ENCODE assay signal across 20 cellular contexts in the genomic region with DNA sequence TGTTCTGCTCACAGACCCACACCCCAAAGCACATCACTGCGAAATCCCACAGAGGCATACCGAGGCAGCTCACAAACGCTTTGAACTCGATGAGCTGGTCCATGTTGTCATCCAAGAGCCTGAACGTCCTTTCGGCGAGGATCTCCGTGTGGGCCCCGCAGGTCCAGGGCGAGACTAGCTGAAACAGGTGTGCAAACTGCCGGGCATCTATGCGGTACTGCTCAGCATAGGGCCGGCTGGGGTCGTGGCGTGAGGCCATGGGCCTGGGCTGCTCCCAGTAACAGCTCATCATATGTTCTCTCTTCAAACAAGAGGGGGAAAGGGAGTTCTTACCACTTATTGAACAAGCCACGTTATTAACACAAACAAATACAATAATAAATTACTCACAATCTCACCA. TPM values are rescaled to one million over a fixed set of nuclear protein-coding genes. Genes with fewer than 3 reads are reported as not detected.
DNase-seq lines count a peak whose midpoint lies in the region; ATAC-seq and TF ChIP-seq lines count a peak whose summit lies in the region.
"Had no signal": no experiment of that assay in that cellular context is flagged by ENCODE, and none has a peak within 500 bp of the region (broad histone marks: within the 10 kb centered on the region; RNA-seq: fewer than 3 reads in every experiment).

No MANE protein-coding gene starts in this region.

- H4K20me1 ChIP-seq in hepatocyte (ENCODE audit: insufficient read depth, poor library complexity, severe bottlenecking) = no peaks in the 10 kb centered on the region

- no peak for DNase-seq in right cardiac atrium
- DNase-seq in cardiac septum (ENCODE audit: low spot score) = no peak
- DNase-seq in endodermal cell = no peak
- DNase-seq in progenitor cell of endocrine pancreas (ENCODE audit: low spot score, unreplicated experiment) = no peak
- DNase-seq in NCI-H2196 treated with DMSO at 0.1 percent for 48 hours (lab: John Stamatoyannopoulos, UW; ENCODE audit: unreplicated experiment) = no peak
- DNase-seq in suprapubic skin (ENCODE audit: low spot score in 2 of 2) = no peak
- DNase-seq in hepatocyte (ENCODE audit: low spot score) = no peak
- DNase-seq: ACHN; BE2C; C1 segment of cervical spinal cord; CD4-positive, CD25-positive, alpha-beta regulatory T cell; CD8-positive, alpha-beta memory T cell; COR-L47; DMS 273 treated with DMSO at 0.1 percent for 48 hours; DMS53; DND-41; EL; GM23248; HFFc6 had no signal

- H3K4me1 ChIP-seq in right cardiac atrium (ENCODE audit: control insufficient read depth, insufficient read depth, low read length) (no peaks in the 10 kb centered on the region), endodermal cell (ENCODE audit: control insufficient read depth, insufficient read depth, low read length) (no peaks in the 10 kb centered on the region), suprapubic skin (no peaks in the 10 kb centered on the region), hepatocyte (ENCODE audit: insufficient read depth) (no peaks in the 10 kb centered on the region)
- H3K4me1 ChIP-seq: BE2C had no signal

- H3K79me2 ChIP-seq in hepatocyte = no peaks in the 10 kb centered on the region

- no peak overlapping the region for H3K9ac ChIP-seq in endodermal cell (ENCODE audit: extremely low read depth, low read length, poor library complexity, severe bottlenecking)
- H3K9ac ChIP-seq: GM23248 had no signal

- no peak overlapping the region for H2AFZ ChIP-seq in hepatocyte
- H2AFZ ChIP-seq: GM23248 had no signal

- H3K4me3 Mint-ChIP-seq in endodermal cell (no peak overlapping the region), progenitor cell of endocrine pancreas (ENCODE audit: low read depth) (no peak overlapping the region)
- H3K4me3 Mint-ChIP-seq: CD4-positive, CD25-positive, alpha-beta regulatory T cell; CD8-positive, alpha-beta memory T cell; HFFc6 had no signal

- no peak for TF ChIP-seq EP300 in suprapubic skin (IDR thresholded peaks at IDR 0.05)

- H3K27me3 ChIP-seq in right cardiac atrium (ENCODE audit: control insufficient read depth, insufficient read depth) = no peaks in the 10 kb centered on the region
- no peaks in the 10 kb centered on the region for H3K27me3 ChIP-seq in endodermal cell (ENCODE audit: control insufficient read depth, insufficient read depth, low read length, poor library complexity, severe bottlenecking)
- no peaks in the 10 kb centered on the region for H3K27me3 ChIP-seq in suprapubic skin
- H3K27me3 ChIP-seq in hepatocyte = no peaks in the 10 kb centered on the region
- H3K27me3 ChIP-seq: BE2C had no signal

- H3K9me3 ChIP-seq in right cardiac atrium (ENCODE audit: control insufficient read depth, low read length) (no peaks in the 10 kb centered on the region), endodermal cell (ENCODE audit: control insufficient read depth, low read length) (no peaks in the 10 kb centered on the region), suprapubic skin (no peaks in the 10 kb centered on the region), hepatocyte (ENCODE audit: low read depth) (no peaks in the 10 kb centered on the region)
- H3K9me3 ChIP-seq: BE2C had no signal

- no peak for TF ChIP-seq CTCF in endodermal cell (conservative IDR thresholded peaks at IDR 0.05)
- TF ChIP-seq CTCF in progenitor cell of endocrine pancreas (IDR thresholded peaks at IDR 0.05; ENCODE audit: unreplicated experiment) = no peak
- TF ChIP-seq CTCF in suprapubic skin (IDR thresholded peaks at IDR 0.05) = no peak
- no peak for TF ChIP-seq CTCF in hepatocyte (IDR thresholded peaks at IDR 0.05; ENCODE audit: poor library complexity)

- peaks cover 4% of the 10 kb centered on the region for H3K4me1 Mint-ChIP-seq in endodermal cell
- peaks cover 15% of the 10 kb centered on the region for H3K4me1 Mint-ChIP-seq in progenitor cell of endocrine pancreas (ENCODE audit: low read depth)
- H3K4me1 Mint-ChIP-seq: CD8-positive, alpha-beta memory T cell had no signal

- H3K4me2 ChIP-seq in hepatocyte = no peak overlapping the region

- TF ChIP-seq POLR2A in suprapubic skin (IDR thresholded peaks at IDR 0.05) = no peak

- no peaks in the 10 kb centered on the region for H3K27me3 Mint-ChIP-seq in endodermal cell (ENCODE audit: insufficient read depth)
- H3K27me3 Mint-ChIP-seq in progenitor cell of endocrine pancreas = no peaks in the 10 kb centered on the region
- H3K27me3 Mint-ChIP-seq: CD4-positive, CD25-positive, alpha-beta regulatory T cell; CD8-positive, alpha-beta memory T cell had no signal

- no peak overlapping the region for H3K27ac ChIP-seq in right cardiac atrium (ENCODE audit: low read length)
- H3K27ac ChIP-seq in endodermal cell (ENCODE audit: low read depth, low read length) = no peak overlapping the region
- no peak overlapping the region for H3K27ac ChIP-seq in suprapubic skin
- H3K27ac ChIP-seq in hepatocyte = no peak overlapping the region
- H3K27ac ChIP-seq: GM23248 had no signal

- H3K36me3 Mint-ChIP-seq in endodermal cell (ENCODE audit: low read depth) (peaks cover 48% of the 10 kb centered on the region), progenitor cell of endocrine pancreas (ENCODE audit: insufficient read depth) (peaks cover 31% of the 10 kb centered on the region)

- 89% methylated on average over 16 of the region's 16 CpGs for WGBS in right cardiac atrium
- WGBS in endodermal cell (ENCODE audit: insufficient coverage in 1 of 2, insufficient read length in 1 of 2), 2 experiments = 92 to 94% methylated on average over 11 to 16 of the region's 16 CpGs
- WGBS in suprapubic skin = 87% methylated on average over 15 of the region's 16 CpGs
- WGBS in hepatocyte (ENCODE audit: low lambda C conversion rate, missing lambda C conversion rate) = 96% methylated on average over 16 of the region's 16 CpGs

- H3K27ac Mint-ChIP-seq in endodermal cell (peak overlapping the region; percentile 33), progenitor cell of endocrine pancreas (peak overlapping the region; percentile 10)
- H3K27ac Mint-ChIP-seq: CD4-positive, CD25-positive, alpha-beta regulatory T cell; HFFc6 had no signal

- no peak overlapping the region for H3K4me3 ChIP-seq in right cardiac atrium (ENCODE audit: low read length)
- no peak overlapping the region for H3K4me3 ChIP-seq in endodermal cell (ENCODE audit: low read length)
- no peak overlapping the region for H3K4me3 ChIP-seq in suprapubic skin
- H3K4me3 ChIP-seq in hepatocyte = no peak overlapping the region
- H3K4me3 ChIP-seq: GM23248 had no signal

- intact Hi-C loops in right cardiac atrium (cut with DNase I) (no loop called here), cardiac septum (cut with DNase I) (no loop called here)

- H3K9me3 Mint-ChIP-seq in endodermal cell (no peaks in the 10 kb centered on the region), progenitor cell of endocrine pancreas (ENCODE audit: low read depth) (no peaks in the 10 kb centered on the region)
- H3K9me3 Mint-ChIP-seq: CD8-positive, alpha-beta memory T cell; HFFc6 had no signal

- H3K9me2 ChIP-seq in hepatocyte (replicated peaks; ENCODE audit: insufficient read depth) = no peaks in the 10 kb centered on the region

- peaks cover 29% of the 10 kb centered on the region for H3K36me3 ChIP-seq in endodermal cell (ENCODE audit: control insufficient read depth, insufficient read depth, low read length)
- peaks cover 61% of the 10 kb centered on the region for H3K36me3 ChIP-seq in suprapubic skin
- H3K36me3 ChIP-seq in hepatocyte (replicated peaks; ENCODE audit: insufficient read depth, low read depth) = no peaks in the 10 kb centered on the region

- peak; percentile 12 to 41 for ATAC-seq in right cardiac atrium
- ATAC-seq: HCT116 had no signal

RNA-seq across cellular contexts. Expression of gene RPL31, which starts 20.1 kb away (rescaled TPM):
- total RNA-seq in right cardiac atrium (1,000 to 10,000 TPM in 1 of 4 donors, 100 to 1,000 TPM in 3; 822 to 1,044 (median 917) TPM), cardiac septum (649 TPM), endodermal cell (1,000 to 10,000 TPM; 1,597 to 1,823 TPM), progenitor cell of endocrine pancreas (1,632 and 1,719 TPM in 2 replicates), suprapubic skin (1,000 to 10,000 TPM; 1,149 to 1,835 (median 1,682) TPM), hepatocyte (1,345 and 1,571 TPM in 2 replicates)
- polyA plus RNA-seq in right cardiac atrium (3,971 TPM), hepatocyte (1,214 and 1,256 TPM in 2 replicates)
- 2,538 TPM for polyA plus RNA-seq in endodermal cell (2013, experiment 1 of 2)
- polyA plus RNA-seq in endodermal cell (2013, experiment 2 of 2) = 2,476 TPM
